1 cellular context compared by ENCODE assay signal in genomic region chr20:37498066-37498702, GRCh38.
TF ChIP-seq lines count a peak whose summit lies in the region.

No MANE protein-coding gene starts in this region.

TF ChIP-seq in HepG2, 621 proteins besides CTCF, POLR2A, EP300 and RAD21:
- 0 out of 2 replicates have a peak, but pooled peaks have one; percentile 9 for TF ChIP-seq ATF1 (CRISPR knock-in tag; IDR thresholded peaks at IDR 0.05)
- TF ChIP-seq CAMTA2 (CRISPR knock-in tag; IDR thresholded peaks at IDR 0.05; ENCODE audit: borderline replicate concordance) = no peak
